Comparison of ENCODE assay signal across 9 cellular contexts in genomic region chr17:67467500-67468481, GRCh38.
DNase-seq lines count a peak whose midpoint lies in the region; ATAC-seq and TF ChIP-seq lines count a peak whose summit lies in the region.
"Had no signal": no experiment of that assay in that cellular context is flagged by ENCODE, and none has a peak within 500 bp of the region (broad histone marks: within the 10 kb centered on the region; RNA-seq: fewer than 3 reads in every experiment).

No MANE protein-coding gene starts in this region.

- peaks cover 4% of the 10 kb centered on the region for H3K36me3 Mint-ChIP-seq in mesothelial cell of epicardium

- no peaks in the 10 kb centered on the region for H3K27me3 Mint-ChIP-seq in mesothelial cell of epicardium (ENCODE audit: low read depth)

- H3K9me3 Mint-ChIP-seq in mesothelial cell of epicardium = peaks cover 6% of the 10 kb centered on the region

- TF ChIP-seq CTCF in mesothelial cell of epicardium (IDR thresholded peaks at IDR 0.05; ENCODE audit: unreplicated experiment) = no peak

- ATAC-seq in GM21529 (IDR thresholded peaks at IDR 0.05; ENCODE audit: unreplicated experiment) (peak; percentile 81), GM19397 (IDR thresholded peaks at IDR 0.05; ENCODE audit: unreplicated experiment) (no peak), GM18873 (IDR thresholded peaks at IDR 0.05; ENCODE audit: low FRiP score, unreplicated experiment) (no peak)
- ATAC-seq: upper lobe of right lung had no signal

- H3K4me3 Mint-ChIP-seq in mesothelial cell of epicardium = no peak overlapping the region

- DNase-seq in NCI-H1436 (lab: John Stamatoyannopoulos, UW) (peak; percentile 11), NCI-H1436 treated with DMSO at 0.1 percent for 48 hours (lab: John Stamatoyannopoulos, UW) (no peak), NCI-H69 (lab: John Stamatoyannopoulos, UW) (peak; percentile 83), mesothelial cell of epicardium (ENCODE audit: low spot score in 2 of 2, unreplicated experiment in 2 of 2) (no peak), kidney tubule cell (ENCODE audit: low spot score) (no peak)

- H3K27ac Mint-ChIP-seq in mesothelial cell of epicardium = peak overlapping the region; percentile 9

- H3K4me1 Mint-ChIP-seq in mesothelial cell of epicardium = peaks cover 15% of the 10 kb centered on the region

Comparison
In these comparisons a context has a peak if more than half of its experiments do, and no peak if none do; other contexts are left out.
1. DNase-seq: peak in NCI-H1436 (single experiment) and NCI-H69 (single experiment); none in NCI-H1436 treated with DMSO at 0.1 percent for 48 hours (single experiment), mesothelial cell of epicardium (0 of 2) and kidney tubule cell (single experiment).